18 cellular contexts compared by ENCODE assay signal in the genomic region with DNA sequence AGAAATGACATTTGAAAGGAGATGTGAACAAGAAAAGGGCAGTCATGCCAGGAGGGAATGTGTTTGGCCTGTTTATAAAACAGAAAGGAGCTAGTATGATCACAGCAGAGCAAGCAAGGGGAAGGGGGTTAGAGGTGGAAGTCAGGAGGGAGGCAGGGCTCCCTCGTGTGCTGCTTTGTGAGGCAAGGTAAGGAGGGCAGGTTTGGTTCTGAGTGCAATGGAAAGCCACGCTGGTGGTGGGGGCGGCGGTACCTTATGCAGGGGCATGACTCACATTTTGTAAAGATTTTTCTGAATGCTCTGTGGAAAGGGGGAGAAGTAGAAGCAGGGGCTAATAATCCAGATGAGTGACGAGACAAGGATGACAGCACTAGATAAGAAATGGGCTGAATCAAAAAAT.
DNase-seq lines count a peak whose midpoint lies in the region; ATAC-seq and TF ChIP-seq lines count a peak whose summit lies in the region.
"Had no signal": no experiment of that assay in that cellular context is flagged by ENCODE, and none has a peak within 500 bp of the region (broad histone marks: within the 10 kb centered on the region; RNA-seq: fewer than 3 reads in every experiment).

No MANE protein-coding gene starts in this region.

- CTCF ChIA-PET in WTC11 (lab: Charles Lee): no interaction called here
- CTCF ChIA-PET in CD8-positive, alpha-beta memory T cell (lab: Charles Lee): no interaction called here

- H3K4me3 Mint-ChIP-seq in WTC11: no peak overlapping the region
- H3K4me3 Mint-ChIP-seq in CD8-positive, alpha-beta memory T cell: no peak overlapping the region
- H3K4me3 Mint-ChIP-seq: CD4-positive, alpha-beta T cell; effector memory CD8-positive, alpha-beta T cell; neural crest cell had no signal

- no peak for TF ChIP-seq CTCF in WTC11 (IDR thresholded peaks at IDR 0.05)

- peak; percentile 73 for ATAC-seq in WTC11
- ATAC-seq: effector memory CD8-positive, alpha-beta T cell had no signal

- no peaks in the 10 kb centered on the region; the same call in 1 of the 2 replicates for H3K27me3 Mint-ChIP-seq in WTC11 (ENCODE audit: low read depth)
- peaks cover 3 to 4% of the 10 kb centered on the region in 2 donors for H3K27me3 Mint-ChIP-seq in CD8-positive, alpha-beta memory T cell
- H3K27me3 Mint-ChIP-seq: CD4-positive, alpha-beta T cell had no signal

- no peaks in the 10 kb centered on the region for H3K9me3 Mint-ChIP-seq in WTC11
- no peaks in the 10 kb centered on the region for H3K9me3 Mint-ChIP-seq in CD8-positive, alpha-beta memory T cell
- H3K9me3 Mint-ChIP-seq: CD4-positive, alpha-beta T cell; effector memory CD8-positive, alpha-beta T cell; neural crest cell had no signal

- no peaks in the 10 kb centered on the region for H3K9me3 ChIP-seq in CD8-positive, alpha-beta memory T cell (ENCODE audit: low read length)
- H3K9me3 ChIP-seq: esophagus squamous epithelium, upper lobe of left lung had no signal

- H3K27ac ChIP-seq in CD8-positive, alpha-beta memory T cell (ENCODE audit: low read depth, low read length): no peak overlapping the region
- H3K27ac ChIP-seq: esophagus squamous epithelium, upper lobe of left lung had no signal

- POLR2A ChIA-PET in WTC11 (lab: Charles Lee): no interaction called here
- POLR2A ChIA-PET in CD8-positive, alpha-beta memory T cell (lab: Charles Lee): no interaction called here

- no peaks in the 10 kb centered on the region for H3K36me3 ChIP-seq in CD8-positive, alpha-beta memory T cell (ENCODE audit: insufficient read depth, low read length)
- H3K36me3 ChIP-seq: esophagus squamous epithelium, upper lobe of left lung had no signal

- H3K27ac Mint-ChIP-seq in WTC11: no peak overlapping the region
- no peak overlapping the region for H3K27ac Mint-ChIP-seq in CD8-positive, alpha-beta memory T cell
- H3K27ac Mint-ChIP-seq: CD4-positive, alpha-beta T cell; effector memory CD8-positive, alpha-beta T cell had no signal

- H3K4me1 Mint-ChIP-seq in WTC11: peaks cover 64% of the 10 kb centered on the region
- H3K4me1 Mint-ChIP-seq in CD8-positive, alpha-beta memory T cell: no peaks in the 10 kb centered on the region

- H3K4me1 ChIP-seq in CD8-positive, alpha-beta memory T cell (ENCODE audit: insufficient read depth, low read length): no peaks in the 10 kb centered on the region
- H3K4me1 ChIP-seq: esophagus squamous epithelium, upper lobe of left lung had no signal

- H3K27me3 ChIP-seq in CD8-positive, alpha-beta memory T cell (ENCODE audit: insufficient read depth, low read length, poor library complexity, severe bottlenecking): no peaks in the 10 kb centered on the region
- H3K27me3 ChIP-seq: esophagus squamous epithelium, upper lobe of left lung had no signal

- no peaks in the 10 kb centered on the region for H3K36me3 Mint-ChIP-seq in WTC11
- no peaks in the 10 kb centered on the region for H3K36me3 Mint-ChIP-seq in CD8-positive, alpha-beta memory T cell

- no peak overlapping the region for H3K4me3 ChIP-seq in CD8-positive, alpha-beta memory T cell (ENCODE audit: low read length)
- H3K4me3 ChIP-seq: coronary artery, esophagus squamous epithelium, lung, upper lobe of left lung had no signal

- peak; percentile 2 for DNase-seq in stimulated activated CD4-positive, alpha-beta T cell treated with anti-CD3 and anti-CD28 coated beads, Interleukin-15, amount 100 ng/mL, for 24 hours
- no peak for DNase-seq in stimulated activated CD4-positive, alpha-beta T cell treated with anti-CD3 and anti-CD28 coated beads, Interleukin-4, amount 100 ng/mL, for 24 hours
- no peak for DNase-seq in WTC11 (ENCODE audit: low spot score)
- DNase-seq in globus pallidus (ENCODE audit: low spot score): peak; percentile 4
- DNase-seq in stimulated activated CD8-positive, alpha-beta memory T cell treated with anti-CD3 and anti-CD28 coated beads, Interleukin-4, amount 100 ng/mL, for 48 hours: peak; percentile 25
- no peak for DNase-seq in NCI-H1105 (lab: John Stamatoyannopoulos, UW)
- no peak for DNase-seq in germinal center (ENCODE audit: low spot score)
- DNase-seq in CD8-positive, alpha-beta memory T cell: no peak
- DNase-seq: activated effector memory CD4-positive, alpha-beta T cell treated with anti-CD3 and anti-CD28 coated beads, Interleukin-2, amount 50 U/mL, for 16 hours; CD4-positive, alpha-beta T cell; effector memory CD8-positive, alpha-beta T cell; esophagus squamous epithelium; kidney; NCI-H2081; upper lobe of left lung had no signal

TF ChIP-seq in WTC11, 78 proteins besides CTCF, POLR2A, EP300 and RAD21:
- no peak for TF ChIP-seq TEAD4 (CRISPR knock-in tag; IDR thresholded peaks at IDR 0.05)
- TF ChIP-seq NFE2L1 (CRISPR knock-in tag; IDR thresholded peaks at IDR 0.05): no peak
- no peak for TF ChIP-seq SP1 (CRISPR knock-in tag; conservative IDR thresholded peaks at IDR 0.05)
- TF ChIP-seq, protein P1, sequence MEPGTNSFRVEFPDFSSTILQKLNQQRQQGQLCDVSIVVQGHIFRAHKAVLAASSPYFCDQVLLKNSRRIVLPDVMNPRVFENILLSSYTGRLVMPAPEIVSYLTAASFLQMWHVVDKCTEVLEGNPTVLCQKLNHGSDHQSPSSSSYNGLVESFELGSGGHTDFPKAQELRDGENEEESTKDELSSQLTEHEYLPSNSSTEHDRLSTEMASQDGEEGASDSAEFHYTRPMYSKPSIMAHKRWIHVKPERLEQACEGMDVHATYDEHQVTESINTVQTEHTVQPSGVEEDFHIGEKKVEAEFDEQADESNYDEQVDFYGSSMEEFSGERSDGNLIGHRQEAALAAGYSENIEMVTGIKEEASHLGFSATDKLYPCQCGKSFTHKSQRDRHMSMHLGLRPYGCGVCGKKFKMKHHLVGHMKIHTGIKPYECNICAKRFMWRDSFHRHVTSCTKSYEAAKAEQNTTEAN (CRISPR knock-in tag; IDR thresholded peaks at IDR 0.05): no peak
- TF ChIP-seq, protein P2, sequence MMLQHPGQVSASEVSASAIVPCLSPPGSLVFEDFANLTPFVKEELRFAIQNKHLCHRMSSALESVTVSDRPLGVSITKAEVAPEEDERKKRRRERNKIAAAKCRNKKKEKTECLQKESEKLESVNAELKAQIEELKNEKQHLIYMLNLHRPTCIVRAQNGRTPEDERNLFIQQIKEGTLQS (CRISPR knock-in tag; conservative IDR thresholded peaks at IDR 0.05): no peak
- TF ChIP-seq CBFB (CRISPR knock-in tag; IDR thresholded peaks at IDR 0.05; ENCODE audit: low read depth): no peak
- TF ChIP-seq NFATC4 (CRISPR knock-in tag; IDR thresholded peaks at IDR 0.05): no peak
- no peak for TF ChIP-seq MXD4 (CRISPR knock-in tag; IDR thresholded peaks at IDR 0.05; ENCODE audit: borderline replicate concordance)
- TF ChIP-seq, protein P3, sequence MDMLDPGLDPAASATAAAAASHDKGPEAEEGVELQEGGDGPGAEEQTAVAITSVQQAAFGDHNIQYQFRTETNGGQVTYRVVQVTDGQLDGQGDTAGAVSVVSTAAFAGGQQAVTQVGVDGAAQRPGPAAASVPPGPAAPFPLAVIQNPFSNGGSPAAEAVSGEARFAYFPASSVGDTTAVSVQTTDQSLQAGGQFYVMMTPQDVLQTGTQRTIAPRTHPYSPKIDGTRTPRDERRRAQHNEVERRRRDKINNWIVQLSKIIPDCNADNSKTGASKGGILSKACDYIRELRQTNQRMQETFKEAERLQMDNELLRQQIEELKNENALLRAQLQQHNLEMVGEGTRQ (CRISPR knock-in tag; IDR thresholded peaks at IDR 0.05): no peak
- TF ChIP-seq JUN (CRISPR knock-in tag; IDR thresholded peaks at IDR 0.05): no peak
- no peak for TF ChIP-seq PRRX2 (CRISPR knock-in tag; IDR thresholded peaks at IDR 0.05)
- TF ChIP-seq SMAD4 (CRISPR knock-in tag; IDR thresholded peaks at IDR 0.05): no peak
- TF ChIP-seq ZNF138 (CRISPR knock-in tag; conservative IDR thresholded peaks at IDR 0.05): no peak
- no peak for TF ChIP-seq ZNF423 (CRISPR knock-in tag; IDR thresholded peaks at IDR 0.05)
- no peak for TF ChIP-seq NFYB (CRISPR knock-in tag; conservative IDR thresholded peaks at IDR 0.05; ENCODE audit: low read depth)
- no peak for TF ChIP-seq SMAD3 (CRISPR knock-in tag; IDR thresholded peaks at IDR 0.05; ENCODE audit: borderline replicate concordance)

Comparison
In these comparisons a context has a peak if more than half of its experiments do, and no peak if none do; other contexts are left out.
1. DNase-seq: peak in stimulated activated CD4-positive, alpha-beta T cell treated with anti-CD3 and anti-CD28 coated beads, Interleukin-15, amount 100 ng/mL, for 24 hours (single experiment), globus pallidus (single experiment) and stimulated activated CD8-positive, alpha-beta memory T cell treated with anti-CD3 and anti-CD28 coated beads, Interleukin-4, amount 100 ng/mL, for 48 hours (single experiment); none in stimulated activated CD4-positive, alpha-beta T cell treated with anti-CD3 and anti-CD28 coated beads, Interleukin-4, amount 100 ng/mL, for 24 hours (single experiment), WTC11 (single experiment), NCI-H1105 (single experiment), germinal center (single experiment) and CD8-positive, alpha-beta memory T cell (0 of 5).